ENCODE assay signal across 19 cellular contexts in genomic region chr3:131067983-131068382, GRCh38. TPM values are rescaled to one million over a fixed set of nuclear protein-coding genes. Genes with fewer than 3 reads are reported as not detected.
DNase-seq lines count a peak whose midpoint lies in the region; ATAC-seq and TF ChIP-seq lines count a peak whose summit lies in the region.
"Had no signal": no experiment of that assay in that cellular context is flagged by ENCODE, and none has a peak within 500 bp of the region (broad histone marks: within the 10 kb centered on the region; RNA-seq: fewer than 3 reads in every experiment).

No MANE protein-coding gene starts in this region.

- H3K36me3 ChIP-seq in BE2C (no peaks in the 10 kb centered on the region), heart left ventricle (no peaks in the 10 kb centered on the region)
- H3K36me3 ChIP-seq: suprapubic skin had no signal

- DNase-seq in BE2C (peak; percentile 28), NCI-H187 treated with DMSO at 0.1 percent for 48 hours (lab: John Stamatoyannopoulos, UW) (peak; percentile 32), heart left ventricle (peak in 4 of 5 donors; percentile 36 to 69 (median 46)), omental fat pad (ENCODE audit: low spot score) (no peak), HT-29 (ENCODE audit: low spot score) (no peak)
- DNase-seq: cerebellar nuclear complex, foreskin keratinocyte, GF-D8, H9, islet precursor cell, naive B cell, NCI-H1436 treated with DMSO at 0.1 percent for 48 hours, NCI-H510A treated with DMSO at 0.1 percent for 48 hours, SHP77 had no signal

- TF ChIP-seq POLR2A in heart left ventricle (IDR thresholded peaks at IDR 0.05) = no peak

- no peaks in the 10 kb centered on the region for H3K27me3 ChIP-seq in BE2C
- H3K27me3 ChIP-seq in heart left ventricle = no peaks in the 10 kb centered on the region
- H3K27me3 ChIP-seq: foreskin keratinocyte, suprapubic skin had no signal

- peak; percentile 56 for ATAC-seq in GM19395 (IDR thresholded peaks at IDR 0.05; ENCODE audit: unreplicated experiment)
- ATAC-seq in heart left ventricle = peak; percentile 42 to 61 (median 54)
- ATAC-seq in HG02870 (IDR thresholded peaks at IDR 0.05; ENCODE audit: unreplicated experiment) = no peak
- no peak for ATAC-seq in HG02642 (IDR thresholded peaks at IDR 0.05; ENCODE audit: poor library complexity, unreplicated experiment)
- no peak for ATAC-seq in omental fat pad (ENCODE audit: low FRiP score)
- ATAC-seq: foreskin keratinocyte had no signal

- H3K27ac ChIP-seq in heart left ventricle = no peak overlapping the region
- H3K27ac ChIP-seq: epithelial cell of prostate, foreskin keratinocyte, suprapubic skin had no signal

- intact Hi-C loops in heart left ventricle (cut with DNase I) = loop anchor here in 1 of 10 donors (10.0 kb wide), 1 partner anchor 317 kb away; the partner anchor contains the start of gene NUDT16

- H3K4me1 ChIP-seq in BE2C (peaks cover 14% of the 10 kb centered on the region), heart left ventricle (peaks cover 0 to 14% (median 6%) of the 10 kb centered on the region in 12 donors)
- H3K4me1 ChIP-seq: foreskin keratinocyte, suprapubic skin had no signal

- no peaks in the 10 kb centered on the region for H3K9me3 ChIP-seq in BE2C
- H3K9me3 ChIP-seq in heart left ventricle = no peaks in the 10 kb centered on the region
- H3K9me3 ChIP-seq: suprapubic skin had no signal

- no peak overlapping the region for H3K4me3 ChIP-seq in BE2C (ENCODE audit: low read depth, low read length)
- H3K4me3 ChIP-seq in heart left ventricle = no peak overlapping the region
- H3K4me3 ChIP-seq: suprapubic skin had no signal

- TF ChIP-seq CTCF in BE2C (IDR thresholded peaks at IDR 0.05; ENCODE audit: low read depth, low read length) (no peak), heart left ventricle (IDR thresholded peaks at IDR 0.05) (no peak), omental fat pad (IDR thresholded peaks at IDR 0.05) (no peak)

RNA-seq across cellular contexts. Expression of gene NEK11, which starts 41.3 kb away (rescaled TPM):
- 1.2 TPM for polyA plus RNA-seq in BE2C (2012; ENCODE audit: insufficient read depth, insufficient read length, low read depth)
- 1 to 10 TPM; 1.5 to 4.3 (median 2.1) TPM for total RNA-seq in heart left ventricle
- 1 to 10 TPM in 1 of 2 donors, under 1 TPM in 1; 0.38 to 1.7 TPM for polyA plus RNA-seq in heart left ventricle
- 1 to 10 TPM; 4.1 to 8.2 (median 5.2) TPM for total RNA-seq in omental fat pad
- total RNA-seq in HT-29 (2014; rRNA removed; shearing (Covaris generic)) = 1.9 and 4.8 TPM in 2 replicates

RNA-seq across cellular contexts. Expression of gene ASTE1, which starts 41.4 kb away (rescaled TPM):
- polyA plus RNA-seq in BE2C (2012; ENCODE audit: insufficient read depth, insufficient read length, low read depth) = 4.7 TPM
- total RNA-seq in heart left ventricle (1 to 10 TPM; 1.9 to 5.7 (median 3.1) TPM), omental fat pad (1 to 10 TPM; 3.7 to 7.6 (median 5.7) TPM)
- 1 to 10 TPM; 1.4 to 3.4 TPM for polyA plus RNA-seq in heart left ventricle
- total RNA-seq in HT-29 (2014; rRNA removed; shearing (Covaris generic)) = 4.5 and 6.5 TPM in 2 replicates

Comparison
In these comparisons a context has a peak if more than half of its experiments do, and no peak if none do; other contexts are left out.
1. DNase-seq: peak in BE2C (single experiment), NCI-H187 treated with DMSO at 0.1 percent for 48 hours (single experiment) and heart left ventricle (4 of 5); none in omental fat pad (single experiment) and HT-29 (single experiment).
2. ATAC-seq: peak in GM19395 (single experiment) and heart left ventricle (4 of 4); none in HG02870 (single experiment), HG02642 (single experiment) and omental fat pad (single experiment).